19 cellular contexts compared by ENCODE assay signal in genomic region chr9:98234231-98234825, GRCh38. TPM values are rescaled to one million over a fixed set of nuclear protein-coding genes. Genes with fewer than 3 reads are reported as not detected.
A peak's percentile ranks its signal among the peaks of the same experiment; 100 is the strongest.
DNase-seq lines count a peak whose midpoint lies in the region; TF ChIP-seq lines count a peak whose summit lies in the region.
"Had no signal": no experiment of that assay in that cellular context is flagged by ENCODE, and none has a peak within 500 bp of the region (broad histone marks: within the 10 kb centered on the region; RNA-seq: fewer than 3 reads in every experiment).

No MANE protein-coding gene starts in this region.

- no peak overlapping the region for H3K4me3 ChIP-seq in GM12864 (ENCODE audit: low read depth, low read length)
- no peak overlapping the region for H3K4me3 ChIP-seq in OCI-LY1 (ENCODE audit: low read depth, low read length, poor library complexity, severe bottlenecking)
- H3K4me3 ChIP-seq in neuronal stem cell (ENCODE audit: low read length in 2 of 2): no peak overlapping the region
- H3K4me3 ChIP-seq: left ventricle myocardium inferior, spleen, thoracic aorta had no signal

- H3K4me1 ChIP-seq in OCI-LY1 (ENCODE audit: insufficient read depth, low read length, severe bottlenecking) (no peaks in the 10 kb centered on the region), neuronal stem cell (ENCODE audit: control insufficient read depth in 2 of 2, insufficient read depth in 1 of 2, low read depth in 1 of 2, low read length in 2 of 2) (peaks cover 0 to 2% of the 10 kb centered on the region in 2 donors)
- H3K4me1 ChIP-seq: left ventricle myocardium inferior had no signal

- H3K4me1 Mint-ChIP-seq in dendritic cell treated with granulocyte-macrophage colony-stimulating factor and Interleukin-4, amounts not matched to agents 40 ng/mL and 50 ng/mL, for 4 days (ENCODE audit: low read depth): peaks cover 17% of the 10 kb centered on the region

- H3K27ac Mint-ChIP-seq in dendritic cell treated with granulocyte-macrophage colony-stimulating factor and Interleukin-4, amounts not matched to agents 40 ng/mL and 50 ng/mL, for 4 days: peak overlapping the region; percentile 4
- H3K27ac Mint-ChIP-seq: activated naive CD4-positive, alpha-beta T cell treated with anti-CD3 and anti-CD28 coated beads for 36 hours; T-helper 1 cell treated with Interleukin-12 subunit alpha and Interleukin-12 subunit beta and Interleukin-4 antibody, amounts not matched to agents 30 μg/mL and 1 μg/mL, for 36 hours had no signal

- H3K4ac ChIP-seq in neuronal stem cell (ENCODE audit: low read length): no peak overlapping the region

- H3K9me3 ChIP-seq in OCI-LY1 (ENCODE audit: low read length): no peaks in the 10 kb centered on the region
- H3K9me3 ChIP-seq in neuronal stem cell (replicated peaks in 1 of 2; ENCODE audit: control insufficient read depth in 2 of 2, insufficient read depth in 1 of 2, low read depth in 1 of 2, low read length in 2 of 2): peaks cover 0 to 3% of the 10 kb centered on the region in 2 donors
- H3K9me3 ChIP-seq: left ventricle myocardium inferior, spleen, thoracic aorta had no signal

- H2BK5ac ChIP-seq in neuronal stem cell (ENCODE audit: low read length): no peak overlapping the region

- no peak overlapping the region for H3K4me3 Mint-ChIP-seq in dendritic cell treated with granulocyte-macrophage colony-stimulating factor and Interleukin-4, amounts not matched to agents 40 ng/mL and 50 ng/mL, for 4 days
- H3K4me3 Mint-ChIP-seq: activated naive CD4-positive, alpha-beta T cell treated with anti-CD3 and anti-CD28 coated beads for 36 hours; T-helper 1 cell treated with Interleukin-12 subunit alpha and Interleukin-12 subunit beta and Interleukin-4 antibody, amounts not matched to agents 30 μg/mL and 1 μg/mL, for 36 hours had no signal

- no peak overlapping the region for H2BK120ac ChIP-seq in neuronal stem cell (ENCODE audit: low read depth, low read length)

- H3K27me3 ChIP-seq in OCI-LY1 (ENCODE audit: insufficient read depth, low read length) (no peaks in the 10 kb centered on the region), neuronal stem cell (ENCODE audit: control insufficient read depth in 3 of 3, insufficient read depth in 3 of 3, low read depth in 1 of 3, low read length in 3 of 3) (no peaks in the 10 kb centered on the region)
- H3K27me3 ChIP-seq: spleen had no signal

- no peaks in the 10 kb centered on the region for H3K79me1 ChIP-seq in neuronal stem cell (ENCODE audit: low read depth, low read length)

- H4K8ac ChIP-seq in neuronal stem cell (ENCODE audit: low read depth, low read length): no peak overlapping the region

- H3K9me3 Mint-ChIP-seq in dendritic cell treated with granulocyte-macrophage colony-stimulating factor and Interleukin-4, amounts not matched to agents 40 ng/mL and 50 ng/mL, for 4 days: no peaks in the 10 kb centered on the region
- H3K9me3 Mint-ChIP-seq: activated naive CD4-positive, alpha-beta T cell treated with anti-CD3 and anti-CD28 coated beads for 36 hours; T-helper 1 cell treated with Interleukin-12 subunit alpha and Interleukin-12 subunit beta and Interleukin-4 antibody, amounts not matched to agents 30 μg/mL and 1 μg/mL, for 36 hours had no signal

- intact Hi-C loops in dendritic cell treated with granulocyte-macrophage colony-stimulating factor and Interleukin-4, amounts not matched to agents 40 ng/mL and 50 ng/mL, for 4 days (cut with micrococcal nuclease): no loop called here

- no peaks in the 10 kb centered on the region for H3K79me2 ChIP-seq in OCI-LY1 (ENCODE audit: insufficient read depth, low read length)

- H4K20me1 ChIP-seq in OCI-LY1 (ENCODE audit: insufficient read depth, low read length): no peaks in the 10 kb centered on the region

- WGBS in neuronal stem cell (ENCODE audit: extremely low coverage in 2 of 2, insufficient read length in 2 of 2, insufficient replicate concordance in 1 of 2), 2 donors: no CpG with 5 or more reads among the region's 9 CpGs

- H3K36me3 Mint-ChIP-seq in dendritic cell treated with granulocyte-macrophage colony-stimulating factor and Interleukin-4, amounts not matched to agents 40 ng/mL and 50 ng/mL, for 4 days (ENCODE audit: low read depth): peaks cover 79% of the 10 kb centered on the region

- H2AFZ ChIP-seq in OCI-LY1 (ENCODE audit: low read length): no peak overlapping the region
- H2AFZ ChIP-seq in neuronal stem cell (ENCODE audit: low read length): no peak overlapping the region

- no peaks in the 10 kb centered on the region for H3K9me2 ChIP-seq in OCI-LY1 (ENCODE audit: low read depth, low read length)

- H3K27ac ChIP-seq in OCI-LY1 (ENCODE audit: low read depth, low read length, poor library complexity, severe bottlenecking): no peak overlapping the region
- H3K27ac ChIP-seq in neuronal stem cell (replicated peaks; ENCODE audit: low read length): no peak overlapping the region
- H3K27ac ChIP-seq: left ventricle myocardium inferior, spleen, thoracic aorta had no signal

- TF ChIP-seq CTCF in GM12864 (IDR thresholded peaks at IDR 0.05; ENCODE audit: low read depth, low read length, missing control alignments) (peak; percentile 22), OCI-LY1 (IDR thresholded peaks at IDR 0.05; ENCODE audit: low read length) (peak; percentile 20; the same call in 1 of the 2 replicates)

- no peak overlapping the region for H2BK12ac ChIP-seq in neuronal stem cell (ENCODE audit: low read length)

- H2BK15ac ChIP-seq in neuronal stem cell (ENCODE audit: low read length): no peak overlapping the region

- H3F3A ChIP-seq in OCI-LY1 (ENCODE audit: insufficient read depth, low read length): no peaks in the 10 kb centered on the region

- H3K4me2 ChIP-seq in OCI-LY1 (ENCODE audit: low read length) (no peak overlapping the region), neuronal stem cell (ENCODE audit: insufficient read depth, low read length, poor library complexity, severe bottlenecking) (no peak overlapping the region)

- no peaks in the 10 kb centered on the region for H3K36me3 ChIP-seq in OCI-LY1 (ENCODE audit: insufficient read depth, low read length)
- H3K36me3 ChIP-seq in neuronal stem cell (replicated peaks in 1 of 2; ENCODE audit: control insufficient read depth in 2 of 2, insufficient read depth in 2 of 2, low read length in 2 of 2): no peaks in the 10 kb centered on the region

- H3K27me3 Mint-ChIP-seq in dendritic cell treated with granulocyte-macrophage colony-stimulating factor and Interleukin-4, amounts not matched to agents 40 ng/mL and 50 ng/mL, for 4 days: no peaks in the 10 kb centered on the region

- H3K9ac ChIP-seq in OCI-LY1 (ENCODE audit: low read length): no peak overlapping the region
- no peak overlapping the region for H3K9ac ChIP-seq in neuronal stem cell (ENCODE audit: low read depth, low read length, poor library complexity)

- no peak overlapping the region for H3K18ac ChIP-seq in neuronal stem cell (ENCODE audit: low read length)

- H3K14ac ChIP-seq in neuronal stem cell (ENCODE audit: low read length): no peak overlapping the region

- no peak overlapping the region for H4K91ac ChIP-seq in neuronal stem cell (ENCODE audit: low read depth, low read length, poor library complexity)

- H3K23ac ChIP-seq in neuronal stem cell (ENCODE audit: low read depth, low read length, poor library complexity): peak overlapping the region; percentile 60

- no peak overlapping the region for H2AK5ac ChIP-seq in neuronal stem cell (ENCODE audit: low read depth, low read length)

- DNase-seq in GM12864 (ENCODE audit: low read depth) (no peak), neuronal stem cell (ENCODE audit: low spot score) (no peak), occipital lobe (lab: John Stamatoyannopoulos, UW) (no peak), activated T-cell treated with anti-CD3 and anti-CD28 coated beads for 4 hours (no peak), RPMI8226 (no peak)
- no peak for DNase-seq in activated T-cell treated with anti-CD3 and anti-CD28 coated beads, Interleukin-2, amount 50 U/mL, for 48 hours
- DNase-seq: activated CD4-positive, alpha-beta T cell treated with anti-CD3 and anti-CD28 coated beads for 4 hours; activated naive CD4-positive, alpha-beta T cell treated with anti-CD3 and anti-CD28 coated beads for 36 hours; cortex of kidney; EL; Karpas-422; left ventricle myocardium inferior; NCI-H2171; SHP77; spleen had no signal

RNA-seq across cellular contexts. Expression of gene TBC1D2, which starts 21.1 kb away (rescaled TPM):
- polyA plus RNA-seq in neuronal stem cell (2013, experiment 1 of 2): 0.93 TPM
- 0.93 TPM for polyA plus RNA-seq in neuronal stem cell (2013, experiment 2 of 2)
- 1.9 TPM for total RNA-seq in occipital lobe

RNA-seq across cellular contexts. Expression of gene CORO2A, which starts 41.9 kb away (rescaled TPM):
- 4.3 TPM for polyA plus RNA-seq in neuronal stem cell (2013, experiment 1 of 2)
- polyA plus RNA-seq in neuronal stem cell (2013, experiment 2 of 2): 4.5 TPM
- 5.1 TPM for total RNA-seq in occipital lobe
